1 cellular context compared by ENCODE assay signal in the genomic region with DNA sequence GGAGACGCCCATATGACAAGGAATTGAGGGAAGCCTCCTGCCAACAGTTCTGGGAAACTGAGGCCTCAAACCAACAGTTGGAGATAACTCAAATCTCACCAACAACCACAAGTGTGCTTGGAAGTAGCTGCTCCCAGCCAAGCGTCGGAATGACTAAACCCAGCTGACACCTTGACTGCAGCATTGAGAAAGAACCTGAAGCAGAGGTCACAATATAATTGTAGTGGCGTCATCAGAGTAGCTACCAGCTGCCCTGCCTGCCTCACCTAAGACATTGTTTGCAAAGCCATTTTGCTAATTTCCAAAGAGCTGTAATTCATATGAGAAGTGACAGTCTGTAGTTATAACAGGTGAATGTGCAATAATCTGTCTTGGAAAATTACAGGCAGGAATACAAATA.
TF ChIP-seq lines count a peak whose summit lies in the region.

No MANE protein-coding gene starts in this region.

TF ChIP-seq in WTC11, 78 proteins besides CTCF, POLR2A, EP300 and RAD21 (continued from another document):
- TF ChIP-seq STAT6 (CRISPR knock-in tag; conservative IDR thresholded peaks at IDR 0.05; ENCODE audit: low read depth) (no peak), FOXP4 (CRISPR knock-in tag; IDR thresholded peaks at IDR 0.05) (no peak), FOXP1 (CRISPR knock-in tag; IDR thresholded peaks at IDR 0.05; ENCODE audit: borderline replicate concordance) (no peak), SMAD3 (CRISPR knock-in tag; IDR thresholded peaks at IDR 0.05; ENCODE audit: borderline replicate concordance) (no peak), ZNF232 (CRISPR knock-in tag; IDR thresholded peaks at IDR 0.05) (no peak), ELF4 (CRISPR knock-in tag; IDR thresholded peaks at IDR 0.05; ENCODE audit: low read depth) (no peak)
- TF ChIP-seq, protein P1, sequence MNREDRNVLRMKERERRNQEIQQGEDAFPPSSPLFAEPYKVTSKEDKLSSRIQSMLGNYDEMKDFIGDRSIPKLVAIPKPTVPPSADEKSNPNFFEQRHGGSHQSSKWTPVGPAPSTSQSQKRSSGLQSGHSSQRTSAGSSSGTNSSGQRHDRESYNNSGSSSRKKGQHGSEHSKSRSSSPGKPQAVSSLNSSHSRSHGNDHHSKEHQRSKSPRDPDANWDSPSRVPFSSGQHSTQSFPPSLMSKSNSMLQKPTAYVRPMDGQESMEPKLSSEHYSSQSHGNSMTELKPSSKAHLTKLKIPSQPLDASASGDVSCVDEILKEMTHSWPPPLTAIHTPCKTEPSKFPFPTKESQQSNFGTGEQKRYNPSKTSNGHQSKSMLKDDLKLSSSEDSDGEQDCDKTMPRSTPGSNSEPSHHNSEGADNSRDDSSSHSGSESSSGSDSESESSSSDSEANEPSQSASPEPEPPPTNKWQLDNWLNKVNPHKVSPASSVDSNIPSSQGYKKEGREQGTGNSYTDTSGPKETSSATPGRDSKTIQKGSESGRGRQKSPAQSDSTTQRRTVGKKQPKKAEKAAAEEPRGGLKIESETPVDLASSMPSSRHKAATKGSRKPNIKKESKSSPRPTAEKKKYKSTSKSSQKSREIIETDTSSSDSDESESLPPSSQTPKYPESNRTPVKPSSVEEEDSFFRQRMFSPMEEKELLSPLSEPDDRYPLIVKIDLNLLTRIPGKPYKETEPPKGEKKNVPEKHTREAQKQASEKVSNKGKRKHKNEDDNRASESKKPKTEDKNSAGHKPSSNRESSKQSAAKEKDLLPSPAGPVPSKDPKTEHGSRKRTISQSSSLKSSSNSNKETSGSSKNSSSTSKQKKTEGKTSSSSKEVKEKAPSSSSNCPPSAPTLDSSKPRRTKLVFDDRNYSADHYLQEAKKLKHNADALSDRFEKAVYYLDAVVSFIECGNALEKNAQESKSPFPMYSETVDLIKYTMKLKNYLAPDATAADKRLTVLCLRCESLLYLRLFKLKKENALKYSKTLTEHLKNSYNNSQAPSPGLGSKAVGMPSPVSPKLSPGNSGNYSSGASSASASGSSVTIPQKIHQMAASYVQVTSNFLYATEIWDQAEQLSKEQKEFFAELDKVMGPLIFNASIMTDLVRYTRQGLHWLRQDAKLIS (CRISPR knock-in tag; IDR thresholded peaks at IDR 0.05; ENCODE audit: borderline replicate concordance), result no peak
- TF ChIP-seq, protein P2, sequence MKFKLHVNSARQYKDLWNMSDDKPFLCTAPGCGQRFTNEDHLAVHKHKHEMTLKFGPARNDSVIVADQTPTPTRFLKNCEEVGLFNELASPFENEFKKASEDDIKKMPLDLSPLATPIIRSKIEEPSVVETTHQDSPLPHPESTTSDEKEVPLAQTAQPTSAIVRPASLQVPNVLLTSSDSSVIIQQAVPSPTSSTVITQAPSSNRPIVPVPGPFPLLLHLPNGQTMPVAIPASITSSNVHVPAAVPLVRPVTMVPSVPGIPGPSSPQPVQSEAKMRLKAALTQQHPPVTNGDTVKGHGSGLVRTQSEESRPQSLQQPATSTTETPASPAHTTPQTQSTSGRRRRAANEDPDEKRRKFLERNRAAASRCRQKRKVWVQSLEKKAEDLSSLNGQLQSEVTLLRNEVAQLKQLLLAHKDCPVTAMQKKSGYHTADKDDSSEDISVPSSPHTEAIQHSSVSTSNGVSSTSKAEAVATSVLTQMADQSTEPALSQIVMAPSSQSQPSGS (CRISPR knock-in tag; IDR thresholded peaks at IDR 0.05; ENCODE audit: borderline replicate concordance, low read depth), result no peak
- TF ChIP-seq, protein P3, sequence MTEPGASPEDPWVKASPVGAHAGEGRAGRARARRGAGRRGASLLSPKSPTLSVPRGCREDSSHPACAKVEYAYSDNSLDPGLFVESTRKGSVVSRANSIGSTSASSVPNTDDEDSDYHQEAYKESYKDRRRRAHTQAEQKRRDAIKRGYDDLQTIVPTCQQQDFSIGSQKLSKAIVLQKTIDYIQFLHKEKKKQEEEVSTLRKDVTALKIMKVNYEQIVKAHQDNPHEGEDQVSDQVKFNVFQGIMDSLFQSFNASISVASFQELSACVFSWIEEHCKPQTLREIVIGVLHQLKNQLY (CRISPR knock-in tag; IDR thresholded peaks at IDR 0.05), result no peak
